Comparison of ENCODE assay signal across 10 cellular contexts in the genomic region with DNA sequence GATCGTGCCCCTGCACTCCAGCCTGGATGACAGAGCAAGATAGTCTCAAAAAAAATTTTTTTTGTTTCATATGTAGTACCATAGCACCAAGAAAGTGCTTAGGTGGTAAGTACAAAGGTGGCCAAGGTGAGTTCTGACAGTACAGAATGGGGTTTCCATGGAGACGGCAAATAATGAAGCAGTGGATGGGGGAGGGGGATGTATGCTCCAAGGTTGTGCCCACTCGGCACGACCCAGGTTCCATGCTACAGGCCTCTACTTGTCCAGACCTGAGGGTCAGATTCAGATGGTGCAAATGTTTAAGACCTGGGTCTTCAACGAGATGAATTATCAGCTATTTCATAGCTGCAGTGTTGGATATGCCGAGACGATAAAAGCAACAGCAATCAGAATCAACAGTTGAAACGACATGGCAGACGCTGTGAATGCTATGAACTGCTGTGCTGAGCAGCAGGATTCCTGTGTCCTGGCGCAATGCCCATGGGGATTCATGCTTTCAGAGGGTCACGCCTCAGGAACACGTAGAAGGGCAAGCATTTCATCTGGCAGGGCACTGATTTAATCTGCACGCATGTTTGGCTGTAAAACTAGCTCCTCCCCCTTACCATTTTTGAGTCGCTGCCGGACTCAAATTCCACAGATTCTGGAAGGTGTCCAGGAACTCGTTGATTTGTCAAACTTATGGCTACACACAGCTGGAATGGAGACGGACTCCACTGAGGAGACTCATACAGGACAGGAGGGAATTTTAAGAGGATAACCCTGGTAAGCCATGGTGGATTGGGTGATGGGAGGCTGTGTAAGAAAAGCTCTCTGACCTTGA.
A peak's percentile ranks its signal among the peaks of the same experiment; 100 is the strongest.
DNase-seq lines count a peak whose midpoint lies in the region; ATAC-seq, FAIRE-seq and TF ChIP-seq lines count a peak whose summit lies in the region.
"Had no signal": no experiment of that assay in that cellular context is flagged by ENCODE, and none has a peak within 500 bp of the region (broad histone marks: within the 10 kb centered on the region; RNA-seq: fewer than 3 reads in every experiment).

No MANE protein-coding gene starts in this region.

- H3K9me3 ChIP-seq in endothelial cell of umbilical vein (replicated peaks; ENCODE audit: control insufficient read depth, insufficient read depth, low read length), result no peaks in the 10 kb centered on the region

- TF ChIP-seq POLR2A in endothelial cell of umbilical vein (IDR thresholded peaks at IDR 0.05; ENCODE audit: low read depth, low read length) (no peak), GM12891 (IDR thresholded peaks at IDR 0.05; ENCODE audit: low read depth, low read length) (no peak)

- no peaks in the 10 kb centered on the region for H3K79me2 ChIP-seq in endothelial cell of umbilical vein (ENCODE audit: control insufficient read depth, insufficient read depth, low read length)

- H3K27me3 ChIP-seq in endothelial cell of umbilical vein (ENCODE audit: control insufficient read depth in 2 of 2, insufficient read depth in 2 of 2, low read length in 2 of 2), result no peaks in the 10 kb centered on the region

- POLR2A ChIA-PET in endothelial cell of umbilical vein (lab: Charles Lee), result interaction anchor here (1.0 kb wide), 1 partner anchor 287 kb away, joined by 3 read pairs; no protein-coding TSS in a partner anchor

- no TSS peak for BruUV-seq in endothelial cell of umbilical vein (replicated peaks; lab: Mats Ljungman, UMichigan)

- peak; percentile 99 for FAIRE-seq in endothelial cell of umbilical vein (lab: Jason Lieb, UNC)
- FAIRE-seq in GM12891 (lab: Jason Lieb, UNC), result no peak
- FAIRE-seq: GM18507 had no signal

- no peaks in the 10 kb centered on the region for H4K20me1 ChIP-seq in endothelial cell of umbilical vein (replicated peaks; ENCODE audit: control insufficient read depth, extremely low read depth, insufficient read depth, low read length)

- no peak for TF ChIP-seq CTCF in endothelial cell of umbilical vein (IDR thresholded peaks at IDR 0.05; ENCODE audit: extremely low read depth in 1 of 2, insufficient read depth in 1 of 2, low read depth in 1 of 2, low read length in 2 of 2)

- H3K9me1 ChIP-seq in endothelial cell of umbilical vein (replicated peaks; ENCODE audit: control insufficient read depth, extremely low read depth, insufficient read depth, low read length), result no peaks in the 10 kb centered on the region

- peaks cover 43% of the 10 kb centered on the region for H3K4me1 ChIP-seq in endothelial cell of umbilical vein (ENCODE audit: control insufficient read depth, extremely low read depth, insufficient read depth, low read length)

- H2AFZ ChIP-seq in endothelial cell of umbilical vein (ENCODE audit: low read depth, low read length), result no peak overlapping the region

- ATAC-seq in HG03045 (IDR thresholded peaks at IDR 0.05; ENCODE audit: unreplicated experiment) (no peak), GM18519 (IDR thresholded peaks at IDR 0.05; ENCODE audit: low FRiP score, unreplicated experiment) (no peak)

- dilution Hi-C loops in endothelial cell of umbilical vein (cut with MboI; ENCODE audit: extremely low pct_ligation_motif_present, low sequenced_read_pairs), result no loop called here

- peak; percentile 57 for DNase-seq in DMS153 (lab: John Stamatoyannopoulos, UW)
- DNase-seq in NCI-H345 (lab: John Stamatoyannopoulos, UW), result peak; percentile 93
- peak; percentile 98 for DNase-seq in endothelial cell of umbilical vein (ENCODE audit: low read depth, low spot score)
- peak; percentile 99 for DNase-seq in non-pigmented ciliary epithelial cell (ENCODE audit: low read depth)
- DNase-seq in GM12891 (ENCODE audit: insufficient read length, low spot score), result no peak
- DNase-seq in cortex of kidney (lab: John Stamatoyannopoulos, UW), result no peak
- DNase-seq: activated naive CD8-positive, alpha-beta T cell treated with anti-CD3 and anti-CD28 coated beads, Interleukin-2, amount 10 ng/mL, durations not matched to agents 7 days and 5 days had no signal

- H3K27ac ChIP-seq in endothelial cell of umbilical vein (ENCODE audit: insufficient read depth, low read depth, low read length), result peak overlapping the region; percentile 81

- no peaks in the 10 kb centered on the region for H3K36me3 ChIP-seq in endothelial cell of umbilical vein (ENCODE audit: control insufficient read depth in 2 of 2, extremely low read depth in 1 of 2, insufficient read depth in 2 of 2, low read length in 2 of 2)

- intact Hi-C loops in endothelial cell of umbilical vein (cut with micrococcal nuclease), result loop anchor here (1.0 to 5.0 kb wide), 6 partner anchors 15 to 287 kb away; no protein-coding TSS in a partner anchor

- H3K9ac ChIP-seq in endothelial cell of umbilical vein (replicated peaks; ENCODE audit: extremely low read depth, insufficient read depth, low read length), result no peak overlapping the region

- peak overlapping the region; percentile 46 for H3K4me2 ChIP-seq in endothelial cell of umbilical vein (ENCODE audit: insufficient read depth, low read length)

- CTCF ChIA-PET in endothelial cell of umbilical vein (lab: Charles Lee), result interaction anchor here (0.8 to 3.4 kb wide), 10 partner anchors 12 to 287 kb away, joined by 3 to 24 read pairs (median 4); no protein-coding TSS in a partner anchor

- H3K4me3 ChIP-seq in endothelial cell of umbilical vein (replicated peaks in 1 of 3; ENCODE audit: insufficient read depth in 1 of 3, low read depth in 1 of 3, low read length in 3 of 3), result no peak overlapping the region

TF ChIP-seq in endothelial cell of umbilical vein, 7 proteins besides CTCF, POLR2A, EP300 and RAD21:
- TF ChIP-seq POLR2AphosphoS5 (IDR thresholded peaks at IDR 0.05; ENCODE audit: insufficient read depth, low read depth, low read length) (peak; percentile 93), MYC (IDR thresholded peaks at IDR 0.05; ENCODE audit: low read depth, low read length) (peak; percentile 64), GATA2 (IDR thresholded peaks at IDR 0.05; ENCODE audit: insufficient read depth, insufficient read length, low read depth, low read length) (peak; percentile 98), EZH2 (IDR thresholded peaks at IDR 0.05; ENCODE audit: borderline replicate concordance, low read depth, low read length, severe bottlenecking) (no peak), JUN (IDR thresholded peaks at IDR 0.05; ENCODE audit: borderline replicate concordance, insufficient read depth, insufficient read length, low read depth) (peak; percentile 62), FOS (IDR thresholded peaks at IDR 0.05; ENCODE audit: borderline replicate concordance, insufficient read depth, low read length) (peak; percentile 45)
- TF ChIP-seq, protein P1, sequence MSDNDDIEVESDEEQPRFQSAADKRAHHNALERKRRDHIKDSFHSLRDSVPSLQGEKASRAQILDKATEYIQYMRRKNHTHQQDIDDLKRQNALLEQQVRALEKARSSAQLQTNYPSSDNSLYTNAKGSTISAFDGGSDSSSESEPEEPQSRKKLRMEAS (IDR thresholded peaks at IDR 0.05; ENCODE audit: insufficient read depth, insufficient read length), result peak; percentile 61

TF ChIP-seq in GM12891, 5 proteins besides CTCF, POLR2A, EP300 and RAD21:
- TF ChIP-seq PAX5 (IDR thresholded peaks at IDR 0.05; ENCODE audit: insufficient read depth, low read length, severe bottlenecking), result no peak

Comparison
In these comparisons a context has a peak if more than half of its experiments do, and no peak if none do; other contexts are left out.
1. DNase-seq: peak in DMS153 (single experiment), NCI-H345 (single experiment), endothelial cell of umbilical vein (single experiment) and non-pigmented ciliary epithelial cell (single experiment); none in GM12891 (single experiment) and cortex of kidney (single experiment).